Comparison of ENCODE assay signal across 23 cellular contexts in genomic region chr10:126673565-126673964, GRCh38. TPM values are rescaled to one million over a fixed set of nuclear protein-coding genes. Genes with fewer than 3 reads are reported as not detected.
DNase-seq lines count a peak whose midpoint lies in the region; ATAC-seq and TF ChIP-seq lines count a peak whose summit lies in the region.
"Had no signal": no experiment of that assay in that cellular context is flagged by ENCODE, and none has a peak within 500 bp of the region (broad histone marks: within the 10 kb centered on the region; RNA-seq: fewer than 3 reads in every experiment).

No MANE protein-coding gene starts in this region.

- no peak for ATAC-seq in Right ventricle myocardium inferior
- no peak for ATAC-seq in GM21390 (IDR thresholded peaks at IDR 0.05; ENCODE audit: unreplicated experiment)
- ATAC-seq: HCT116 had no signal

- H3K27me3 ChIP-seq in BE2C, result no peaks in the 10 kb centered on the region

- intact Hi-C loops in Right ventricle myocardium inferior (cut with DNase I), result no loop called here

- H3K36me3 ChIP-seq in BE2C, result no peaks in the 10 kb centered on the region

- no peak overlapping the region for H3K4me3 ChIP-seq in BE2C (ENCODE audit: low read depth, low read length)

- no peak for TF ChIP-seq CTCF in BE2C (IDR thresholded peaks at IDR 0.05; ENCODE audit: low read depth, low read length)

- no peaks in the 10 kb centered on the region for H3K4me1 ChIP-seq in BE2C

- DNase-seq in Ammon's horn (ENCODE audit: low spot score), result peak; percentile 78
- peak; percentile 38 for DNase-seq in NCI-H524 treated with DMSO at 0.1 percent for 48 hours (lab: John Stamatoyannopoulos, UW)
- peak; percentile 38 to 64 for DNase-seq in hippocampal formation (lab: John Stamatoyannopoulos, UW)
- peak; percentile 22 for DNase-seq in occipital lobe (lab: John Stamatoyannopoulos, UW)
- DNase-seq in Right ventricle myocardium inferior (ENCODE audit: missing footprints), result no peak
- DNase-seq in dedifferentiated amniotic fluid mesenchymal stem cell (ENCODE audit: extremely low spot score), result no peak
- no peak for DNase-seq in BE2C
- DNase-seq: CD4-positive, CD25-positive, alpha-beta regulatory T cell; COR-L47; GOT3; KG1; NCI-H1092; NCI-H1436; NCI-H187 treated with DMSO at 0.1 percent for 48 hours; NCI-H345; NCI-H526 treated with DMSO at 0.1 percent for 48 hours; SIG-M5; SK-N-SH had no signal

- H3K9me3 ChIP-seq in BE2C, result no peaks in the 10 kb centered on the region
- H3K9me3 ChIP-seq: SK-N-SH had no signal

RNA-seq across cellular contexts. Expression of gene C10orf90, which starts 3.1 kb away (rescaled TPM):
- total RNA-seq in occipital lobe, result 0.16 TPM
- total RNA-seq in Right ventricle myocardium inferior, result not detected
- polyA plus RNA-seq in BE2C (2012; ENCODE audit: insufficient read depth, insufficient read length, low read depth), result 11.0 TPM
- total RNA-seq: CD4-positive, CD25-positive, alpha-beta regulatory T cell; G401; HT1080 had no signal
- polyA plus RNA-seq: BJ; CD4-positive, CD25-positive, alpha-beta regulatory T cell had no signal

Comparison
In these comparisons a context has a peak if more than half of its experiments do, and no peak if none do; other contexts are left out.
1. DNase-seq: peak in Ammon's horn (single experiment), NCI-H524 treated with DMSO at 0.1 percent for 48 hours (single experiment), hippocampal formation (2 of 2) and occipital lobe (single experiment); none in Right ventricle myocardium inferior (single experiment), dedifferentiated amniotic fluid mesenchymal stem cell (single experiment) and BE2C (single experiment).